In genomic region chr4:156718226-156718625, GRCh38 we compare ENCODE assay signal across 16 cellular contexts.
"Had no signal": no experiment of that assay in that cellular context is flagged by ENCODE, and none has a peak within 500 bp of the region (broad histone marks: within the 10 kb centered on the region; RNA-seq: fewer than 3 reads in every experiment).

No MANE protein-coding gene starts in this region.

- H3K9me3 ChIP-seq: ascending aorta, heart left ventricle, sigmoid colon, spleen had no signal

- H3K4me3 ChIP-seq: ascending aorta, heart left ventricle, sigmoid colon, spleen had no signal

- ATAC-seq: heart left ventricle; left lobe of liver; naive thymus-derived CD4-positive, alpha-beta T cell; stimulated activated naive CD8-positive, alpha-beta T cell treated with anti-CD3 and anti-CD28 coated beads, Interleukin-15, Interleukin-2, amounts not matched to agents 100 U/mL and 50 U/mL, for 24 hours had no signal

- H3K27me3 ChIP-seq: ascending aorta, heart left ventricle, sigmoid colon, spleen had no signal

- FAIRE-seq: endometrium, keratinocyte had no signal

- H3K4me1 ChIP-seq: ascending aorta, heart left ventricle, sigmoid colon, spleen had no signal

- H3K36me3 ChIP-seq: ascending aorta, heart left ventricle, sigmoid colon, spleen had no signal

- DNase-seq: activated gamma-delta T cell treated with Interleukin-2 at 50 U/mL for 16 hours; activated T-cell treated with anti-CD3 and anti-CD28 coated beads, Interleukin-2, amount 50 U/mL, for 1 hour; cerebellar nuclear complex; erythroblast; heart left ventricle; naive thymus-derived CD4-positive, alpha-beta T cell; retina; sigmoid colon; spleen; stimulated activated CD4-positive, alpha-beta T cell treated with anti-CD3 and anti-CD28 coated beads, Interleukin-4, amount 100 ng/mL, for 4 hours; stimulated activated naive CD8-positive, alpha-beta T cell treated with anti-CD3 and anti-CD28 coated beads, Interleukin-15, Interleukin-2, amounts not matched to agents 100 U/mL and 50 U/mL, for 24 hours; T-helper 9 cell had no signal

- H3K27ac ChIP-seq: ascending aorta, heart left ventricle, sigmoid colon, spleen had no signal
